ENCODE assay signal across 32 cellular contexts in the genomic region with DNA sequence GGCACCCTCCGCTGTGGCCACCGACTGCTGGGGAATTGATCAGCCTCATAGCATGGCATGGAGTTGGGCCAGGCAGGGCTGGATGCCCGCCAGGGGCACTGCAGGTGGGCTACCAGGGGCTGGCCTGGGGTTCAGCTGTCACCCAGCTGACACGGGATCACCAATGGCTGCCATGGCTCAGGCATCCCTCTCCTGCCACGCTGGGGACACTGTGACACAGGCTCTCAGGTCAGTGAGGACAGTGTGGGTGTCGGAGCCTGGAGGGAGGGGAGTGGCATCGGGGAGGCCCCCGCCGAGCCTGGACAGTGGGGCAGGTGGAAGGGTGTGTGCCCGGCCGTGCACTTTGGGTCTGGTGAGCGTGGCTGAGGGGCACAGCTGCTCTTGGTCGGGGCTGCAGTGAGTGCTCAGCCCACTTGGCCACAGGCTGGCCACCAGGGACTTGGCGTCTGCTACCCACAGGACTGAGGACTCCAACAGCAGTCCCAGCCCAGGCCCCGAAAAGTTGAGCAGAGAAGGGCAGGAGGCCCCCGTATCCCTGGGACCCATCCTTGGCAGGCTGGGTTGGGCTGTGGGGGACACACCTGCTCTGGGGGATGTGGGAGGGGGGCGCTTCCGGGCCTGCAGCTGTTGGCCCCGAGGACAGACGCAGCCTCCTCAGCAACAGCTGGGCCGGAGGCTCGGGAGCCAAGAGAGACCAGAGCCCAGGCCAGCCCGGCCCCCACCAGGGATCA. TPM values are rescaled to one million over a fixed set of nuclear protein-coding genes. Genes with fewer than 3 reads are reported as not detected.
"Had no signal": no experiment of that assay in that cellular context is flagged by ENCODE, and none has a peak within 500 bp of the region (broad histone marks: within the 10 kb centered on the region; RNA-seq: fewer than 3 reads in every experiment).

No MANE protein-coding gene starts in this region.

- ATAC-seq: activated T-cell treated with anti-CD3 and anti-CD28 coated beads, Interleukin-2, amount 50 U/mL, for 4 hours; heart right ventricle; left lobe of liver; lower lobe of right lung; naive thymus-derived CD8-positive, alpha-beta T cell; pancreas; psoas muscle; stimulated activated naive CD8-positive, alpha-beta T cell treated with anti-CD3 and anti-CD28 coated beads, Interleukin-15, amount 100 ng/mL, for 72 hours; T-helper 17 cell had no signal

- H3K27me3 ChIP-seq: pancreas, right atrium auricular region, vagina had no signal

- H3K9me3 ChIP-seq: colonic mucosa, lower lobe of right lung, neutrophil, pancreas, psoas muscle, vagina had no signal

- H3K27ac ChIP-seq: colonic mucosa, esophagus muscularis mucosa, heart right ventricle, lower lobe of right lung, neutrophil, pancreas, psoas muscle, right atrium auricular region, skin epidermis, suprapubic skin, vagina had no signal

- H3K4me1 Mint-ChIP-seq: central memory CD8-positive, alpha-beta T cell had no signal

- H3K36me3 Mint-ChIP-seq: activated naive CD8-positive, alpha-beta T cell treated with anti-CD3 and anti-CD28 coated beads for 36 hours; naive thymus-derived CD8-positive, alpha-beta T cell had no signal

- H3K4me3 Mint-ChIP-seq: activated naive CD8-positive, alpha-beta T cell treated with anti-CD3 and anti-CD28 coated beads for 36 hours; activated T-cell treated with anti-CD3 and anti-CD28 coated beads, Interleukin-2, amount 50 U/mL, for 4 hours; central memory CD8-positive, alpha-beta T cell; naive thymus-derived CD8-positive, alpha-beta T cell; stimulated activated naive CD8-positive, alpha-beta T cell treated with anti-CD3 and anti-CD28 coated beads, Interleukin-15, amount 100 ng/mL, for 72 hours; T-helper 17 cell had no signal

- H3K27ac Mint-ChIP-seq: activated naive CD8-positive, alpha-beta T cell treated with anti-CD3 and anti-CD28 coated beads for 36 hours; activated T-helper 2 cell treated with anti-CD3 and anti-CD28 coated beads, Interferon-gamma antibody, Interleukin-2, Interleukin-4, amounts not matched to agents 10 μg/mL and 5 μg/mL and 100 μg/mL, durations not matched to agents 14 hours and 24 hours and 36 hours; naive thymus-derived CD8-positive, alpha-beta T cell; stimulated activated naive CD8-positive, alpha-beta T cell treated with anti-CD3 and anti-CD28 coated beads, Interleukin-15, amount 100 ng/mL, for 72 hours; T-helper 17 cell had no signal

- H3K4me3 ChIP-seq: colonic mucosa, esophagus muscularis mucosa, heart right ventricle, lower lobe of right lung, pancreas, psoas muscle, right atrium auricular region, skin epidermis, suprapubic skin, vagina had no signal

- H3K9me3 Mint-ChIP-seq: activated naive CD8-positive, alpha-beta T cell treated with anti-CD3 and anti-CD28 coated beads for 36 hours; activated T-cell treated with anti-CD3 and anti-CD28 coated beads, Interleukin-2, amount 50 U/mL, for 4 hours; activated T-helper 2 cell treated with anti-CD3 and anti-CD28 coated beads, Interferon-gamma antibody, Interleukin-2, Interleukin-4, amounts not matched to agents 10 μg/mL and 5 μg/mL and 100 μg/mL, durations not matched to agents 14 hours and 24 hours and 36 hours; central memory CD8-positive, alpha-beta T cell; naive thymus-derived CD8-positive, alpha-beta T cell; stimulated activated naive CD8-positive, alpha-beta T cell treated with anti-CD3 and anti-CD28 coated beads, Interleukin-15, amount 100 ng/mL, for 72 hours had no signal

- H3K27me3 Mint-ChIP-seq: activated naive CD8-positive, alpha-beta T cell treated with anti-CD3 and anti-CD28 coated beads for 36 hours; central memory CD8-positive, alpha-beta T cell; T-helper 17 cell had no signal

- H3K36me3 ChIP-seq: colonic mucosa, esophagus muscularis mucosa, heart right ventricle, lower lobe of right lung, neutrophil, pancreas, right atrium auricular region, suprapubic skin, vagina had no signal

- H3K4me1 ChIP-seq: colonic mucosa, lower lobe of right lung, pancreas, psoas muscle had no signal

- DNase-seq: activated CD4-positive, alpha-beta T cell treated with anti-CD3 and anti-CD28 coated beads for 4 hours; activated CD4-positive, alpha-beta T cell treated with anti-CD3 and anti-CD28 coated beads, Interleukin-2, amount 50 U/mL, for 48 hours; activated CD4-positive, CD25-positive, alpha-beta regulatory T cell; activated CD8-positive, alpha-beta memory T cell treated with anti-CD3 and anti-CD28 coated beads, Interleukin-2, amount 50 U/mL, for 48 hours; activated naive CD4-positive, alpha-beta T cell; activated naive CD8-positive, alpha-beta T cell treated with anti-CD3 and anti-CD28 coated beads for 36 hours; activated T-cell treated with anti-CD3 and anti-CD28 coated beads, Interleukin-2, amount 50 U/mL, for 4 hours; colonic mucosa; heart right ventricle; lower lobe of right lung; mesendoderm; naive thymus-derived CD8-positive, alpha-beta T cell; pancreas; psoas muscle; stimulated activated CD4-positive, alpha-beta T cell treated with anti-CD3 and anti-CD28 coated beads, Interleukin-1b, Interleukin-23, amount 100 ng/mL, for 48 hours; stimulated activated naive CD8-positive, alpha-beta T cell treated with anti-CD3 and anti-CD28 coated beads, Interleukin-15, amount 100 ng/mL, for 72 hours; T-helper 17 cell; trophoblast cell had no signal

RNA-seq across cellular contexts. Expression of a gene that starts 19.6 kb away (rescaled TPM):
- total RNA-seq: activated CD8-positive, alpha-beta memory T cell treated with anti-CD3 and anti-CD28 coated beads for 36 hours; activated naive CD8-positive, alpha-beta T cell treated with anti-CD3 and anti-CD28 coated beads for 36 hours; activated T-cell treated with anti-CD3 and anti-CD28 coated beads, Interleukin-2, amount 50 U/mL, for 4 hours; activated T-helper 2 cell treated with anti-CD3 and anti-CD28 coated beads, Interferon-gamma antibody, Interleukin-2, Interleukin-4, amounts not matched to agents 10 μg/mL and 5 μg/mL and 100 μg/mL, durations not matched to agents 14 hours and 24 hours and 36 hours; astrocyte; esophagus muscularis mucosa; frontal cortex; left lobe of liver; lower lobe of right lung; naive thymus-derived CD8-positive, alpha-beta T cell; T-helper 17 cell had no signal
- polyA plus RNA-seq: keratinocyte; naive thymus-derived CD8-positive, alpha-beta T cell had no signal

RNA-seq across cellular contexts. Expression of a gene that starts 43.1 kb away (rescaled TPM):
- total RNA-seq: activated CD8-positive, alpha-beta memory T cell treated with anti-CD3 and anti-CD28 coated beads for 36 hours; activated naive CD8-positive, alpha-beta T cell treated with anti-CD3 and anti-CD28 coated beads for 36 hours; activated T-cell treated with anti-CD3 and anti-CD28 coated beads, Interleukin-2, amount 50 U/mL, for 4 hours; activated T-helper 2 cell treated with anti-CD3 and anti-CD28 coated beads, Interferon-gamma antibody, Interleukin-2, Interleukin-4, amounts not matched to agents 10 μg/mL and 5 μg/mL and 100 μg/mL, durations not matched to agents 14 hours and 24 hours and 36 hours; astrocyte; colonic mucosa; esophagus muscularis mucosa; frontal cortex; left lobe of liver; lower lobe of right lung; mucosa of gallbladder; naive thymus-derived CD8-positive, alpha-beta T cell; pancreas; psoas muscle; right atrium auricular region; suprapubic skin; T-helper 17 cell; vagina had no signal
- polyA plus RNA-seq: heart right ventricle; keratinocyte; naive thymus-derived CD8-positive, alpha-beta T cell; psoas muscle had no signal
